In genomic region chr12:57609781-57610552, GRCh38 we compare ENCODE assay signal across 10 cellular contexts. TPM values are rescaled to one million over a fixed set of nuclear protein-coding genes. Genes with fewer than 3 reads are reported as not detected.
DNase-seq lines count a peak whose midpoint lies in the region; ATAC-seq and TF ChIP-seq lines count a peak whose summit lies in the region.
"Had no signal": no experiment of that assay in that cellular context is flagged by ENCODE, and none has a peak within 500 bp of the region (broad histone marks: within the 10 kb centered on the region; RNA-seq: fewer than 3 reads in every experiment).

No MANE protein-coding gene starts in this region.

- H3K36me3 ChIP-seq in mesenchymal stem cell (ENCODE audit: control insufficient read depth in 1 of 2, insufficient read depth in 2 of 2, low read depth in 1 of 2, low read length in 2 of 2) (peaks cover 0 to 44% of the 10 kb centered on the region in 2 experiments), thoracic aorta (peaks cover 21% of the 10 kb centered on the region)

- H3K14ac ChIP-seq in mesenchymal stem cell (ENCODE audit: low read length in 2 of 2), result no peak overlapping the region

- H3K9me3 Mint-ChIP-seq in T-helper 1 cell treated with Interleukin-12 subunit alpha and Interleukin-12 subunit beta and Interleukin-4 antibody, amounts not matched to agents 30 μg/mL and 1 μg/mL, for 36 hours, result no peaks in the 10 kb centered on the region

- peaks cover 13% of the 10 kb centered on the region for H3K4me1 Mint-ChIP-seq in T-helper 1 cell treated with Interleukin-12 subunit alpha and Interleukin-12 subunit beta and Interleukin-4 antibody, amounts not matched to agents 30 μg/mL and 1 μg/mL, for 36 hours (ENCODE audit: low read depth)

- no peak overlapping the region for H3K23ac ChIP-seq in mesenchymal stem cell (ENCODE audit: low read length in 2 of 2)

- H3K4me3 ChIP-seq in dorsolateral prefrontal cortex, result peak overlapping the region in 56 of 59 donors; percentile 63 to 93 (median 81)
- peak overlapping the region; percentile 8 to 70 for H3K4me3 ChIP-seq in mesenchymal stem cell (ENCODE audit: insufficient read depth in 1 of 2, low read depth in 1 of 2, low read length in 2 of 2)
- H3K4me3 ChIP-seq in thoracic aorta, result peak overlapping the region; percentile 80

- peak overlapping the region; percentile 37 for H2AFZ ChIP-seq in mesenchymal stem cell (ENCODE audit: low read depth, low read length)

- no peaks in the 10 kb centered on the region for H3K9me3 ChIP-seq in mesenchymal stem cell (ENCODE audit: control insufficient read depth, low read length)
- no peaks in the 10 kb centered on the region for H3K9me3 ChIP-seq in thoracic aorta
- H3K9me3 ChIP-seq: A549 had no signal

- H2BK12ac ChIP-seq in mesenchymal stem cell (ENCODE audit: low read length in 2 of 2), result peak overlapping the region in 1 of 2 experiments; percentile 10

- H2AK5ac ChIP-seq in mesenchymal stem cell (ENCODE audit: low read length, severe bottlenecking), result no peak overlapping the region

- H3K18ac ChIP-seq in mesenchymal stem cell (ENCODE audit: low read depth in 1 of 2, low read length in 2 of 2), result peak overlapping the region; percentile 2 to 29

- 19% methylated on average over 34 of the region's 34 CpGs for whole genome bisulfite sequencing in mesenchymal stem cell

- peak overlapping the region; percentile 17 for H3K4me2 ChIP-seq in mesenchymal stem cell (ENCODE audit: low read length, poor library complexity, severe bottlenecking)

- DNase-seq in T-helper 1 cell, result no peak
- no peak for DNase-seq in dorsolateral prefrontal cortex
- no peak for DNase-seq in mesenchymal stem cell
- no peak for DNase-seq in thoracic aorta (ENCODE audit: low spot score)
- DNase-seq in NCI-H2227 treated with DMSO at 0.1 percent for 48 hours (lab: John Stamatoyannopoulos, UW), result no peak
- DNase-seq in HCEC 1CT, result no peak
- DNase-seq: NCI-H2081 treated with DMSO at 0.1 percent for 48 hours had no signal

- peak overlapping the region; percentile 1 for H2BK15ac ChIP-seq in mesenchymal stem cell (ENCODE audit: low read depth, poor library complexity, severe bottlenecking)

- H3K27me3 Mint-ChIP-seq in T-helper 1 cell treated with Interleukin-12 subunit alpha and Interleukin-12 subunit beta and Interleukin-4 antibody, amounts not matched to agents 30 μg/mL and 1 μg/mL, for 36 hours (ENCODE audit: low read depth), result peaks cover 45% of the 10 kb centered on the region

- peaks cover 22% of the 10 kb centered on the region for H3K4me1 ChIP-seq in mesenchymal stem cell (ENCODE audit: control insufficient read depth, insufficient read depth, low read depth, low read length)
- H3K4me1 ChIP-seq in thoracic aorta (ENCODE audit: control insufficient read depth in 1 of 2, low read depth in 2 of 2), result peaks cover 11 to 66% of the 10 kb centered on the region in 2 donors

- H3K9ac ChIP-seq in mesenchymal stem cell (ENCODE audit: low read length), result no peak overlapping the region

- H3K27me3 ChIP-seq in dorsolateral prefrontal cortex (no peaks in the 10 kb centered on the region), mesenchymal stem cell (ENCODE audit: control insufficient read depth in 1 of 2, insufficient read depth in 1 of 2, low read length in 2 of 2) (peaks cover 0 to 58% of the 10 kb centered on the region in 2 experiments), thoracic aorta (replicated peaks; ENCODE audit: insufficient read depth) (no peaks in the 10 kb centered on the region)

- peaks cover 18% of the 10 kb centered on the region for H3K79me1 ChIP-seq in mesenchymal stem cell (replicated peaks; ENCODE audit: low read length, poor library complexity, severe bottlenecking)

- peak overlapping the region in 57 of 59 donors; percentile 29 to 93 (median 80) for H3K27ac ChIP-seq in dorsolateral prefrontal cortex
- no peak overlapping the region for H3K27ac ChIP-seq in mesenchymal stem cell (ENCODE audit: low read length, poor library complexity, severe bottlenecking)
- peak overlapping the region; percentile 97 to 99 for H3K27ac ChIP-seq in thoracic aorta

- H2BK120ac ChIP-seq in mesenchymal stem cell (ENCODE audit: low read depth, low read length), result no peak overlapping the region

- TF ChIP-seq CTCF in dorsolateral prefrontal cortex (IDR thresholded peaks at IDR 0.05 in 54 of 56, conservative IDR thresholded peaks at IDR 0.05 in 2 of 56; ENCODE audit: low read depth in 1 of 56, partially characterized antibody in 56 of 56) (no peak), thoracic aorta (IDR thresholded peaks at IDR 0.05) (no peak)

- H2BK5ac ChIP-seq in mesenchymal stem cell (ENCODE audit: low read depth, low read length, poor library complexity, severe bottlenecking), result no peak overlapping the region

- H4K8ac ChIP-seq in mesenchymal stem cell (ENCODE audit: low read length), result peak overlapping the region; percentile 74

- no peak overlapping the region for H3K27ac Mint-ChIP-seq in T-helper 1 cell treated with Interleukin-12 subunit alpha and Interleukin-12 subunit beta and Interleukin-4 antibody, amounts not matched to agents 30 μg/mL and 1 μg/mL, for 36 hours

- H3K4me3 Mint-ChIP-seq in T-helper 1 cell treated with Interleukin-12 subunit alpha and Interleukin-12 subunit beta and Interleukin-4 antibody, amounts not matched to agents 30 μg/mL and 1 μg/mL, for 36 hours, result peak overlapping the region; percentile 79

- H3K36me3 Mint-ChIP-seq in T-helper 1 cell treated with Interleukin-12 subunit alpha and Interleukin-12 subunit beta and Interleukin-4 antibody, amounts not matched to agents 30 μg/mL and 1 μg/mL, for 36 hours (ENCODE audit: low read depth), result peaks cover 7% of the 10 kb centered on the region

- intact Hi-C loops in dorsolateral prefrontal cortex (cut with DNase I), result no loop called here

- H3K4ac ChIP-seq in mesenchymal stem cell (ENCODE audit: low read depth in 1 of 2, low read length in 2 of 2), result peak overlapping the region in 1 of 2 experiments; percentile 2

- no peak for ATAC-seq in thoracic aorta (ENCODE audit: insufficient number of reproducible peaks, low FRiP score, low read depth)
- ATAC-seq in GM21526 (IDR thresholded peaks at IDR 0.05; ENCODE audit: low FRiP score, unreplicated experiment), result no peak

- H4K91ac ChIP-seq in mesenchymal stem cell (ENCODE audit: low read length), result peak overlapping the region; percentile 2

RNA-seq across cellular contexts. Expression of gene ARHGEF25, which starts 1.3 kb away (rescaled TPM):
- total RNA-seq in dorsolateral prefrontal cortex (100 to 1,000 TPM in 54 of 120 experiments, 10 to 100 TPM in 66; 29.1 to 145 (median 96.5) TPM), thoracic aorta (10 to 100 TPM; 73.8 to 77.0 TPM)
- 6.7 TPM for polyA plus RNA-seq in mesenchymal stem cell (2013, experiment 1 of 2)
- polyA plus RNA-seq in mesenchymal stem cell (2013, experiment 2 of 2), result 5.9 TPM

RNA-seq across cellular contexts. Expression of gene DTX3, which starts 5.3 kb away (rescaled TPM):
- total RNA-seq in dorsolateral prefrontal cortex (100 to 1,000 TPM in 112 of 120 experiments, 10 to 100 TPM in 8; 85.9 to 178 (median 123) TPM), thoracic aorta (10 to 100 TPM; 37.9 to 55.1 TPM)
- polyA plus RNA-seq in mesenchymal stem cell (2013, experiment 1 of 2), result 27.2 TPM
- 26.4 TPM for polyA plus RNA-seq in mesenchymal stem cell (2013, experiment 2 of 2)

RNA-seq across cellular contexts. Expression of gene PIP4K2C, which starts 19.0 kb away (rescaled TPM):
- total RNA-seq in dorsolateral prefrontal cortex (100 to 1,000 TPM in 2 of 120 experiments, 10 to 100 TPM in 118; 37.9 to 103 (median 73.9) TPM), thoracic aorta (10 to 100 TPM; 33.4 to 39.9 TPM)
- polyA plus RNA-seq in mesenchymal stem cell (2013, experiment 1 of 2), result 15.5 TPM
- polyA plus RNA-seq in mesenchymal stem cell (2013, experiment 2 of 2), result 15.4 TPM

RNA-seq across cellular contexts. Expression of gene B4GALNT1, which starts 23.0 kb away (rescaled TPM):
- total RNA-seq in dorsolateral prefrontal cortex, result 100 to 1,000 TPM in 16 of 120 experiments, 10 to 100 TPM in 104; 23.9 to 123 (median 85.1) TPM
- polyA plus RNA-seq in mesenchymal stem cell (2013, experiment 1 of 2), result 0.77 TPM
- polyA plus RNA-seq in mesenchymal stem cell (2013, experiment 2 of 2), result 0.96 TPM
- 10 to 100 TPM in 1 of 2 donors, 1 to 10 TPM in 1; 4.0 to 11.0 TPM for total RNA-seq in thoracic aorta
